ENCODE assay signal across 23 cellular contexts in genomic region chr3:99768808-99769501, GRCh38.
"Had no signal": no experiment of that assay in that cellular context is flagged by ENCODE, and none has a peak within 500 bp of the region (broad histone marks: within the 10 kb centered on the region; RNA-seq: fewer than 3 reads in every experiment).

No MANE protein-coding gene starts in this region.

- H2AFZ ChIP-seq: neural progenitor cell had no signal

- H3K4me1 Mint-ChIP-seq: immature natural killer cell; naive thymus-derived CD4-positive, alpha-beta T cell; neural progenitor cell; stimulated activated effector memory CD8-positive, alpha-beta T cell treated with anti-CD3 and anti-CD28 coated beads, Interleukin-12 subunit alpha, Interleukin-12 subunit beta, amount 100 ng/mL, for 72 hours had no signal

- DNase-seq: effector memory CD8-positive, alpha-beta T cell; esophagus squamous epithelium; foreskin melanocyte; glutamatergic neuron; hypothalamus; immature natural killer cell; mesendoderm; midbrain; naive thymus-derived CD4-positive, alpha-beta T cell; stimulated activated CD4-positive, alpha-beta T cell treated with anti-CD3 and anti-CD28 coated beads, Interleukin-2, amount 100 ng/mL, for 24 hours; stimulated activated CD4-positive, alpha-beta T cell treated with anti-CD3 and anti-CD28 coated beads, Interleukin-4, amount 100 ng/mL, for 24 hours; stimulated activated naive CD4-positive, alpha-beta T cell treated with Interleukin-2 at 50 U/mL for 16 hours; stomach; tibial artery had no signal

- H3K36me3 ChIP-seq: esophagus squamous epithelium, neural progenitor cell, prostate gland, right atrium auricular region, stomach had no signal

- H3K4me3 Mint-ChIP-seq: effector memory CD8-positive, alpha-beta T cell; immature natural killer cell; naive thymus-derived CD4-positive, alpha-beta T cell; nephron; neural progenitor cell; stimulated activated effector memory CD8-positive, alpha-beta T cell treated with anti-CD3 and anti-CD28 coated beads, Interleukin-12 subunit alpha, Interleukin-12 subunit beta, amount 100 ng/mL, for 72 hours; type B pancreatic cell had no signal

- H3K27ac Mint-ChIP-seq: effector memory CD8-positive, alpha-beta T cell; immature natural killer cell; naive thymus-derived CD4-positive, alpha-beta T cell; nephron; neural progenitor cell; stimulated activated effector memory CD8-positive, alpha-beta T cell treated with anti-CD3 and anti-CD28 coated beads, Interleukin-12 subunit alpha, Interleukin-12 subunit beta, amount 100 ng/mL, for 72 hours; type B pancreatic cell had no signal

- H3K4me2 ChIP-seq: neural progenitor cell had no signal

- H3K9me3 ChIP-seq: esophagus squamous epithelium, prostate gland, right atrium auricular region, stomach, tibial artery had no signal

- FAIRE-seq: endometrium, keratinocyte had no signal

- H3K4me3 ChIP-seq: coronary artery, esophagus squamous epithelium, neural progenitor cell, prostate gland, right atrium auricular region, stomach, tibial artery had no signal

- H3K36me3 Mint-ChIP-seq: immature natural killer cell; naive thymus-derived CD4-positive, alpha-beta T cell; neural progenitor cell; stimulated activated effector memory CD8-positive, alpha-beta T cell treated with anti-CD3 and anti-CD28 coated beads, Interleukin-12 subunit alpha, Interleukin-12 subunit beta, amount 100 ng/mL, for 72 hours; type B pancreatic cell had no signal

- H3K4me1 ChIP-seq: esophagus squamous epithelium, neural progenitor cell, prostate gland, stomach had no signal

- H3K27me3 Mint-ChIP-seq: effector memory CD8-positive, alpha-beta T cell; type B pancreatic cell had no signal

- H3K9ac ChIP-seq: neural progenitor cell had no signal

- H3K27me3 ChIP-seq: esophagus squamous epithelium, neural progenitor cell, right atrium auricular region, stomach, tibial artery had no signal

- H3K27ac ChIP-seq: coronary artery, esophagus squamous epithelium, neural progenitor cell, prostate gland, right atrium auricular region, stomach had no signal

- H3K9me3 Mint-ChIP-seq: effector memory CD8-positive, alpha-beta T cell; immature natural killer cell; naive thymus-derived CD4-positive, alpha-beta T cell; nephron; neural progenitor cell; stimulated activated effector memory CD8-positive, alpha-beta T cell treated with anti-CD3 and anti-CD28 coated beads, Interleukin-12 subunit alpha, Interleukin-12 subunit beta, amount 100 ng/mL, for 72 hours; type B pancreatic cell had no signal
